21 cellular contexts compared by ENCODE assay signal in genomic region chr12:95551913-95552516, GRCh38. TPM values are rescaled to one million over a fixed set of nuclear protein-coding genes. Genes with fewer than 3 reads are reported as not detected.
DNase-seq lines count a peak whose midpoint lies in the region; ATAC-seq, FAIRE-seq and TF ChIP-seq lines count a peak whose summit lies in the region.
"Had no signal": no experiment of that assay in that cellular context is flagged by ENCODE, and none has a peak within 500 bp of the region (broad histone marks: within the 10 kb centered on the region; RNA-seq: fewer than 3 reads in every experiment).

No MANE protein-coding gene starts in this region.

- no peak overlapping the region for H3K4me3 ChIP-seq in OCI-LY3 (ENCODE audit: low read length)
- peak overlapping the region; percentile 71 to 95 (median 88) for H3K4me3 ChIP-seq in H1 (ENCODE audit: extremely low read depth in 1 of 4, insufficient read depth in 2 of 4, low read depth in 3 of 4, low read length in 4 of 4)
- H3K4me3 ChIP-seq: gastroesophageal sphincter, right atrium auricular region had no signal

- TF ChIP-seq POLR2A in H1 (IDR thresholded peaks at IDR 0.05; ENCODE audit: control extremely low read depth in 1 of 2, low read depth in 2 of 2, low read length in 2 of 2) = no peak

- no peak for TF ChIP-seq RAD21 in H1 (IDR thresholded peaks at IDR 0.05 in 1 of 2, conservative IDR thresholded peaks at IDR 0.05 in 1 of 2; ENCODE audit: low read depth in 2 of 2, low read length in 2 of 2)

- H3K79me2 ChIP-seq in OCI-LY3 (ENCODE audit: low read length) = no peaks in the 10 kb centered on the region
- H3K79me2 ChIP-seq in H1 (ENCODE audit: control insufficient read depth in 1 of 2, insufficient read depth in 2 of 2, low read length in 2 of 2) = peaks cover 11 to 77% of the 10 kb centered on the region in 2 experiments

- H3K36me3 Mint-ChIP-seq in activated T-cell treated with anti-CD3 and anti-CD28 coated beads, Interleukin-2, amount 50 U/mL, for 72 hours (ENCODE audit: insufficient read depth in 2 of 2) = peaks cover 4 to 6% of the 10 kb centered on the region in 2 donors

- no peak overlapping the region for H3K14ac ChIP-seq in H1 (ENCODE audit: insufficient read length)

- no peak overlapping the region for H2BK15ac ChIP-seq in H1 (ENCODE audit: low read length)

- H4K20me1 ChIP-seq in OCI-LY3 (ENCODE audit: insufficient read depth, low read length) = no peaks in the 10 kb centered on the region
- H4K20me1 ChIP-seq in H1 (replicated peaks in 1 of 2; ENCODE audit: control insufficient read depth in 1 of 2, insufficient read depth in 2 of 2, low read length in 2 of 2) = no peaks in the 10 kb centered on the region

- CTCF ChIA-PET in H1 (lab: Charles Lee; ENCODE audit: partially characterized antibody) = interaction anchor here (1.1 kb wide), 1 partner anchor 20 kb away, joined by 7 read pairs; no protein-coding TSS in a partner anchor

- no peak for ATAC-seq in activated T-cell treated with anti-CD3 and anti-CD28 coated beads, Interleukin-2, amount 50 U/mL, for 72 hours (replicated peaks in 1 of 2)
- no peak for ATAC-seq in stimulated activated naive CD8-positive, alpha-beta T cell treated with anti-CD3 and anti-CD28 coated beads, Interleukin-15, amount 100 ng/mL, for 72 hours
- ATAC-seq in foreskin keratinocyte (no peak), GM21360 (IDR thresholded peaks at IDR 0.05; ENCODE audit: unreplicated experiment) (no peak)
- ATAC-seq: gastroesophageal sphincter had no signal

- H3K56ac ChIP-seq in H1 (replicated peaks; ENCODE audit: insufficient read length, low read depth, low read length) = no peak overlapping the region

- peak overlapping the region; percentile 81 to 87 for H3K4me3 Mint-ChIP-seq in activated T-cell treated with anti-CD3 and anti-CD28 coated beads, Interleukin-2, amount 50 U/mL, for 72 hours
- peak overlapping the region; percentile 93 to 96 for H3K4me3 Mint-ChIP-seq in stimulated activated naive CD8-positive, alpha-beta T cell treated with anti-CD3 and anti-CD28 coated beads, Interleukin-15, amount 100 ng/mL, for 72 hours

- FAIRE-seq in H1 (lab: Jason Lieb, UNC) = no peak
- FAIRE-seq: urothelium cell line had no signal

- POLR2A ChIA-PET in H1 (lab: Charles Lee; ENCODE audit: partially characterized antibody) = interaction anchor here (0.9 to 3.5 kb wide), 7 partner anchors 9 to 38 kb away, joined by 3 to 20 read pairs (median 4); no protein-coding TSS in a partner anchor

- H4K91ac ChIP-seq in H1 (replicated peaks; ENCODE audit: insufficient read length, low read length) = peak overlapping the region; percentile 29

- H3K18ac ChIP-seq in H1 (ENCODE audit: extremely low read depth, low read length) = no peak overlapping the region; the same call in 1 of the 2 replicates

- TF ChIP-seq EP300 in H1 (IDR thresholded peaks at IDR 0.05; ENCODE audit: borderline replicate concordance in 1 of 2, low read depth in 2 of 2, low read length in 2 of 2) = no peak

- DNase-seq in activated T-cell treated with anti-CD3 and anti-CD28 coated beads, Interleukin-2, amount 50 U/mL, for 72 hours = no peak
- DNase-seq in activated T-cell treated with anti-CD3 and anti-CD28 coated beads for 4 hours (no peak), H1 (ENCODE audit: low read depth in 1 of 2, low spot score in 2 of 2) (no peak), NCI-H2107 treated with DMSO at 0.1 percent for 48 hours (lab: John Stamatoyannopoulos, UW; ENCODE audit: unreplicated experiment) (no peak), foreskin keratinocyte (no peak)
- DNase-seq in stimulated activated naive CD8-positive, alpha-beta T cell treated with anti-CD3 and anti-CD28 coated beads, Interleukin-15, amount 100 ng/mL, for 72 hours = no peak
- DNase-seq: ACHN; activated effector memory CD4-positive, alpha-beta T cell treated with anti-CD3 and anti-CD28 coated beads, Interleukin-2, amount 50 U/mL, for 16 hours; cortex of kidney; EL; NCI-H146; NCI-H446; SIG-M5; T-helper 9 cell had no signal

- no peak overlapping the region for H3K27ac ChIP-seq in OCI-LY3 (ENCODE audit: low read length)
- peak overlapping the region; percentile 72 for H3K27ac ChIP-seq in H1 (ENCODE audit: low read depth, low read length)
- H3K27ac ChIP-seq in foreskin keratinocyte = no peak overlapping the region
- H3K27ac ChIP-seq: epithelial cell of prostate, gastroesophageal sphincter, right atrium auricular region had no signal

- H4K8ac ChIP-seq in H1 (ENCODE audit: extremely low read depth, insufficient read depth, low read length) = no peak overlapping the region

- H3K9ac ChIP-seq in OCI-LY3 (ENCODE audit: low read length) (no peak overlapping the region), H1 (replicated peaks in 1 of 4; ENCODE audit: extremely low read depth in 1 of 4, low read depth in 3 of 4, low read length in 3 of 4) (peak overlapping the region in 3 of 4 experiments; percentile 36 to 75 (median 40); a peak in 5 of 7 replicates)

- H2BK12ac ChIP-seq in H1 (ENCODE audit: low read depth, low read length) = no peak overlapping the region

- H2BK20ac ChIP-seq in H1 (ENCODE audit: low read length) = peak overlapping the region; percentile 51; the same call in 1 of the 2 replicates

- peak overlapping the region; percentile 61 for H3K4me2 ChIP-seq in OCI-LY3 (ENCODE audit: low read length)
- H3K4me2 ChIP-seq in H1 (ENCODE audit: insufficient read depth in 1 of 2, low read depth in 2 of 2, low read length in 2 of 2) = peak overlapping the region; percentile 72 to 97

- H2AK5ac ChIP-seq in H1 (ENCODE audit: low read depth, low read length) = no peak overlapping the region

- peak overlapping the region; percentile 61 for H3K4ac ChIP-seq in H1 (replicated peaks; ENCODE audit: insufficient read length, low read depth, low read length)

- H3K36me3 ChIP-seq in OCI-LY3 (replicated peaks; ENCODE audit: low read depth, low read length) (no peaks in the 10 kb centered on the region), H1 (ENCODE audit: control insufficient read depth in 2 of 4, insufficient read depth in 4 of 4, low read length in 3 of 4) (peaks cover 0 to under 1% (median 0%) of the 10 kb centered on the region in 4 experiments; a peak in 1 of 8 replicates)
- H3K36me3 ChIP-seq: gastroesophageal sphincter, right atrium auricular region had no signal

- H3K27me3 ChIP-seq in OCI-LY3 (ENCODE audit: low read depth, low read length) (no peaks in the 10 kb centered on the region), H1 (replicated peaks in 1 of 4; ENCODE audit: control insufficient read depth in 3 of 4, extremely low read depth in 1 of 4, insufficient read depth in 3 of 4, low read length in 3 of 4) (no peaks in the 10 kb centered on the region), foreskin keratinocyte (peaks cover 95% of the 10 kb centered on the region)
- H3K27me3 ChIP-seq: gastroesophageal sphincter, right atrium auricular region had no signal

- H3K9me3 ChIP-seq in OCI-LY3 (ENCODE audit: insufficient read depth, low read length) = peaks cover 7% of the 10 kb centered on the region
- no peaks in the 10 kb centered on the region for H3K9me3 ChIP-seq in H1 (ENCODE audit: insufficient read depth in 2 of 2, low read depth in 1 of 2, low read length in 1 of 2)
- H3K9me3 ChIP-seq: gastroesophageal sphincter had no signal

- H4K5ac ChIP-seq in H1 (ENCODE audit: insufficient read length, low read depth, low read length) = peak overlapping the region; percentile 95

- H2BK120ac ChIP-seq in H1 (replicated peaks; ENCODE audit: low read depth, low read length) = peak overlapping the region; percentile 80

- H3K9me3 Mint-ChIP-seq in activated T-cell treated with anti-CD3 and anti-CD28 coated beads, Interleukin-2, amount 50 U/mL, for 72 hours = peaks cover 1 to 2% of the 10 kb centered on the region in 2 donors
- H3K9me3 Mint-ChIP-seq in stimulated activated naive CD8-positive, alpha-beta T cell treated with anti-CD3 and anti-CD28 coated beads, Interleukin-15, amount 100 ng/mL, for 72 hours = peaks cover 0 to 7% of the 10 kb centered on the region in 2 donors

- H3K4me1 Mint-ChIP-seq in activated T-cell treated with anti-CD3 and anti-CD28 coated beads, Interleukin-2, amount 50 U/mL, for 72 hours (ENCODE audit: low read depth) = peaks cover 62% of the 10 kb centered on the region
- H3K4me1 Mint-ChIP-seq in stimulated activated naive CD8-positive, alpha-beta T cell treated with anti-CD3 and anti-CD28 coated beads, Interleukin-15, amount 100 ng/mL, for 72 hours = peaks cover 62% of the 10 kb centered on the region

- no peaks in the 10 kb centered on the region for H3K79me1 ChIP-seq in H1 (ENCODE audit: low read depth, low read length)

- WGBS in H1 (ENCODE audit: extremely low coverage in 1 of 2, insufficient coverage in 1 of 2, insufficient read length in 1 of 2, insufficient replicate concordance in 2 of 2, low coverage in 1 of 2, low lambda C conversion rate in 2 of 2, missing lambda C conversion rate in 1 of 2), 2 experiments = 14% methylated on average over 7 of the region's 7 CpGs; no CpG with 5 or more reads in 1 of the 2 experiments

- H3K27ac Mint-ChIP-seq in activated T-cell treated with anti-CD3 and anti-CD28 coated beads, Interleukin-2, amount 50 U/mL, for 72 hours = peak overlapping the region; percentile 77
- H3K27ac Mint-ChIP-seq in stimulated activated naive CD8-positive, alpha-beta T cell treated with anti-CD3 and anti-CD28 coated beads, Interleukin-15, amount 100 ng/mL, for 72 hours = peak overlapping the region; percentile 100

- H2AFZ ChIP-seq in OCI-LY3 (ENCODE audit: low read depth, low read length) (peak overlapping the region; percentile 81; the same call in 1 of the 2 replicates), H1 (ENCODE audit: low read length) (no peak overlapping the region)

- H3K4me1 ChIP-seq in OCI-LY3 (ENCODE audit: low read length) = peaks cover 11% of the 10 kb centered on the region; the same call in 1 of the 2 replicates
- H3K4me1 ChIP-seq in H1 (replicated peaks in 1 of 4; ENCODE audit: control insufficient read depth in 3 of 4, insufficient read depth in 4 of 4, low read length in 3 of 4) = peaks cover 0 to 9% (median 3%) of the 10 kb centered on the region in 4 experiments; a peak in 5 of 7 replicates
- no peaks in the 10 kb centered on the region for H3K4me1 ChIP-seq in foreskin keratinocyte

- H3K23me2 ChIP-seq in H1 (ENCODE audit: low read depth, low read length) = peaks cover 8% of the 10 kb centered on the region; the same call in 1 of the 2 replicates

- no peak for TF ChIP-seq CTCF in OCI-LY3 (IDR thresholded peaks at IDR 0.05; ENCODE audit: low read depth, low read length)
- no peak for TF ChIP-seq CTCF in H1 (IDR thresholded peaks at IDR 0.05; ENCODE audit: control extremely low read depth in 1 of 3, insufficient read depth in 1 of 3, low read depth in 1 of 3, low read length in 3 of 3)
- TF ChIP-seq CTCF in foreskin keratinocyte (conservative IDR thresholded peaks at IDR 0.05) = no peak

- H3K23ac ChIP-seq in H1 (ENCODE audit: insufficient read length) = no peak overlapping the region

- no peaks in the 10 kb centered on the region for H3K27me3 Mint-ChIP-seq in activated T-cell treated with anti-CD3 and anti-CD28 coated beads, Interleukin-2, amount 50 U/mL, for 72 hours (ENCODE audit: low read depth)
- H3K27me3 Mint-ChIP-seq in stimulated activated naive CD8-positive, alpha-beta T cell treated with anti-CD3 and anti-CD28 coated beads, Interleukin-15, amount 100 ng/mL, for 72 hours = no peaks in the 10 kb centered on the region

- H2BK5ac ChIP-seq in H1 (ENCODE audit: low read depth, low read length) = peak overlapping the region; percentile 76; the same call in 1 of the 2 replicates

RNA-seq across cellular contexts. Expression of gene USP44, which starts 0.7 kb away (rescaled TPM):
- total RNA-seq in activated T-cell treated with anti-CD3 and anti-CD28 coated beads, Interleukin-2, amount 50 U/mL, for 72 hours = 10 to 100 TPM in 1 of 2 donors, 1 to 10 TPM in 1; 8.4 to 12.0 TPM
- total RNA-seq in H1 (2021; fragmentation: NEBNext Ultra II Directional; extraction: Animal tissue kit (Norgen Biotek cat#: 25700)) = 191 and 197 TPM in 2 replicates
- 88.6 and 129 TPM in 2 replicates for polyA plus RNA-seq in H1 (2011; rRNA removed)
- 102 TPM for polyA plus RNA-seq in H1 (2011; cell fraction: cytosol; rRNA removed)
- 62.2 TPM for polyA plus RNA-seq in H1 (2011; cell fraction: nucleus; rRNA removed)
- 96.7 to 143 TPM (median 115 TPM) in 4 replicates for polyA plus RNA-seq in H1 (2012, experiment 1 of 2)
- 7.8 TPM for polyA plus RNA-seq in H1 (2012, experiment 2 of 2)
- 140 TPM for polyA plus RNA-seq in H1 (2013, experiment 1 of 2)
- 167 TPM for polyA plus RNA-seq in H1 (2013, experiment 2 of 2)
- 566 and 846 TPM in 2 replicates for polyA minus RNA-seq in H1 (2011; rRNA and poly(A)+ RNA removed)
- 126 TPM for polyA minus RNA-seq in H1 (2011; cell fraction: cytosol; rRNA and poly(A)+ RNA removed)
- polyA minus RNA-seq in H1 (2011; cell fraction: nucleus; rRNA and poly(A)+ RNA removed) = 167 TPM
- total RNA-seq in foreskin keratinocyte = 0.03 TPM in 1 of 2 replicates, not detected in the other
- not detected in 2 replicates for polyA plus RNA-seq in foreskin keratinocyte
- total RNA-seq: LHCN-M2 had no signal

Comparison
In these comparisons a context has a peak if more than half of its experiments do, and no peak if none do; other contexts are left out.
1. RNA of gene USP44, which starts 0.7 kb away (total RNA-seq): 191 to 197 TPM in H1; 8.4 to 12.0 TPM in activated T-cell treated with anti-CD3 and anti-CD28 coated beads, Interleukin-2, amount 50 U/mL, for 72 hours and 0.03 TPM in foreskin keratinocyte; every median in the first group is over 10 times any median in the second.